Comparison of ENCODE assay signal across 19 cellular contexts in genomic region chr6:44539701-44540100, GRCh38.
DNase-seq lines count a peak whose midpoint lies in the region; ATAC-seq and TF ChIP-seq lines count a peak whose summit lies in the region.
"Had no signal": no experiment of that assay in that cellular context is flagged by ENCODE, and none has a peak within 500 bp of the region (broad histone marks: within the 10 kb centered on the region; RNA-seq: fewer than 3 reads in every experiment).

No MANE protein-coding gene starts in this region.

- no peak overlapping the region for H3K9ac ChIP-seq in endodermal cell (ENCODE audit: extremely low read depth, low read length, poor library complexity, severe bottlenecking)

- H3K4me1 Mint-ChIP-seq in endodermal cell (peaks cover 30% of the 10 kb centered on the region), osteocyte (ENCODE audit: unreplicated experiment) (peaks cover 21% of the 10 kb centered on the region)

- H3K4me1 ChIP-seq in RWPE2 (ENCODE audit: insufficient read depth, poor library complexity, severe bottlenecking) = no peaks in the 10 kb centered on the region
- peaks cover 6% of the 10 kb centered on the region for H3K4me1 ChIP-seq in endodermal cell (ENCODE audit: control insufficient read depth, insufficient read depth, low read length)
- H3K4me1 ChIP-seq: HAP-1 had no signal

- H3K9me3 Mint-ChIP-seq in endodermal cell (no peaks in the 10 kb centered on the region), osteocyte (ENCODE audit: unreplicated experiment) (peaks cover 5% of the 10 kb centered on the region)

- TF ChIP-seq CTCF in RWPE2 (IDR thresholded peaks at IDR 0.05; ENCODE audit: poor library complexity, severe bottlenecking) = no peak
- no peak for TF ChIP-seq CTCF in endodermal cell (conservative IDR thresholded peaks at IDR 0.05)
- no peak for TF ChIP-seq CTCF in osteocyte (IDR thresholded peaks at IDR 0.05)
- no peak for TF ChIP-seq CTCF in GM10266 (IDR thresholded peaks at IDR 0.05; ENCODE audit: control insufficient read depth, insufficient read depth, low read depth, missing control alignments)

- H3K27ac Mint-ChIP-seq in endodermal cell (no peak overlapping the region), osteocyte (ENCODE audit: unreplicated experiment) (no peak overlapping the region)
- H3K27ac Mint-ChIP-seq: IgD-negative memory B cell had no signal

- H3K4me3 Mint-ChIP-seq in endodermal cell (no peak overlapping the region), osteocyte (ENCODE audit: unreplicated experiment) (no peak overlapping the region)
- H3K4me3 Mint-ChIP-seq: CD14-positive monocyte, IgD-negative memory B cell had no signal

- ATAC-seq in RWPE2 (ENCODE audit: low read depth) = peak; percentile 29; the same call in 2 of the 3 replicates
- ATAC-seq in GM21390 (IDR thresholded peaks at IDR 0.05; ENCODE audit: unreplicated experiment) = no peak
- ATAC-seq in GM18858 (IDR thresholded peaks at IDR 0.05; ENCODE audit: unreplicated experiment) = no peak

- H3K27me3 ChIP-seq in RWPE2 (ENCODE audit: insufficient read depth, poor library complexity, severe bottlenecking) (no peaks in the 10 kb centered on the region), endodermal cell (ENCODE audit: control insufficient read depth, insufficient read depth, low read length, poor library complexity, severe bottlenecking) (no peaks in the 10 kb centered on the region)

- H3K27ac ChIP-seq in RWPE2 (ENCODE audit: poor library complexity, severe bottlenecking) = no peak overlapping the region
- H3K27ac ChIP-seq in endodermal cell (ENCODE audit: low read depth, low read length) = no peak overlapping the region

- 95 to 100% methylated on average over 2 of the region's 2 CpGs for WGBS in endodermal cell (ENCODE audit: insufficient coverage in 1 of 2, insufficient read length in 1 of 2), 2 experiments

- no peak overlapping the region for H3K4me3 ChIP-seq in RWPE2 (ENCODE audit: severe bottlenecking)
- no peak overlapping the region for H3K4me3 ChIP-seq in endodermal cell (ENCODE audit: low read length)
- H3K4me3 ChIP-seq: HAP-1 had no signal

- peak; percentile 9 for DNase-seq in activated CD8-positive, alpha-beta memory T cell treated with anti-CD3 and anti-CD28 coated beads for 24 hours
- DNase-seq in activated CD8-positive, alpha-beta memory T cell treated with anti-CD3 and anti-CD28 coated beads, Interleukin-2, amount 50 U/mL, for 4 hours = no peak
- DNase-seq in RWPE2 (ENCODE audit: low spot score) (no peak), endodermal cell (peak; percentile 22), osteocyte (ENCODE audit: extremely low spot score, unreplicated experiment) (peak; percentile 23), GM10266 (ENCODE audit: extremely low spot score) (no peak)
- DNase-seq: 8988T, DMS79 treated with DMSO at 0.1 percent for 48 hours, Kasumi-1, NCI-H1105, NCI-H2081, NCI-H510A, NCI-H774, SIG-M5 had no signal

- no peaks in the 10 kb centered on the region for H3K27me3 Mint-ChIP-seq in endodermal cell (ENCODE audit: insufficient read depth)
- H3K27me3 Mint-ChIP-seq in osteocyte (ENCODE audit: unreplicated experiment) = no peaks in the 10 kb centered on the region
- H3K27me3 Mint-ChIP-seq: IgD-negative memory B cell had no signal

- H3K36me3 Mint-ChIP-seq in endodermal cell (ENCODE audit: low read depth) = peaks cover 3% of the 10 kb centered on the region
- no peaks in the 10 kb centered on the region for H3K36me3 Mint-ChIP-seq in osteocyte (ENCODE audit: unreplicated experiment)
- H3K36me3 Mint-ChIP-seq: CD14-positive monocyte had no signal

- H3K36me3 ChIP-seq in RWPE2 (ENCODE audit: low read depth) = no peaks in the 10 kb centered on the region
- H3K36me3 ChIP-seq in endodermal cell (ENCODE audit: control insufficient read depth, insufficient read depth, low read length) = no peaks in the 10 kb centered on the region
- H3K36me3 ChIP-seq: HAP-1 had no signal

- H3K9me3 ChIP-seq in RWPE2 (ENCODE audit: severe bottlenecking) (no peaks in the 10 kb centered on the region), endodermal cell (ENCODE audit: control insufficient read depth, low read length) (peaks cover 16% of the 10 kb centered on the region)
- H3K9me3 ChIP-seq: HAP-1 had no signal

Comparison
In these comparisons a context has a peak if more than half of its experiments do, and no peak if none do; other contexts are left out.
1. DNase-seq: peak in activated CD8-positive, alpha-beta memory T cell treated with anti-CD3 and anti-CD28 coated beads for 24 hours (single experiment), endodermal cell (single experiment) and osteocyte (single experiment); none in activated CD8-positive, alpha-beta memory T cell treated with anti-CD3 and anti-CD28 coated beads, Interleukin-2, amount 50 U/mL, for 4 hours (single experiment), RWPE2 (single experiment) and GM10266 (single experiment).